Comparison of ENCODE assay signal across 7 cellular contexts in the genomic region with DNA sequence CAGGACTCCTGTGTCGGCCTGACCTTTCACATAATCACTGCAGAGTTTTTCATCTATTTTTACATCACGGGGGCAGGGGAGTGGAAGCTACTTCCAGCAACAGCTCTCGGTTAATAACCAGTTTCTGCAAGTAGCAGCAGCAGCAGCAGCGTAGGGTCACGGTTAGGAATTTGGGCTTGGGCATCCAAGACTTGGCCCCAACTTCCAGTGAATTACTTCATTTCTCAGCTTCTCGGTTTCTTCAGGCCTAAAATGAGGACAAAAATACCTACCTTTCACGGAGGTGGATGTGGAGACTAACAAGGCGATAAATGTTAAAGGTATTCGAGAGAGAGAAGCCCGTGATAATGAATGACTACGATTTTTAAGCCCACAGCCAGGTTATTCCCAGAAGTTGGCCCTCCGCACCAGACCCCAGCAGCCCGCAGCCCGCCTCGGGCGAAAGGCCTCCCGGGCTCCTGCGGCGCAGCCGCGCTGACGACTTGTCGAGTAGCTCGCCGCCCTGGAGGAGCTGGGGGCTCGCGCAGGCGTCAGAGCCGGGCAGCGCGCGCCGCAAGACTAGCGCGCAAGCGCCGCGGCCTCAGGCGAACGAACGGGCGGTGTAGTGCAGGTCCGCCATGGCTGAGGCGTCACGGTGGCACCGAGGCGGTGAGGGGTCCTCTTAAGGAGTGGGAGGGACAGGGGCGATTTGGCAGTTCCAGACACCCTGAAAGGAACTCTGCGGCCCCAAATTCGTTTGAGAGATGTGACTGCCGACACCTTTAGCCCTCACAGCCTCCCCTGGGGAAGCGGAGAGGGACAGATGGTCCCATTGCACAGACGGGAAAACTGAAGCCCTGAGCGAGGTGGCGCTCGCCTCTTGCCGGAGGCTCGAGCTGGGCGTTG. TPM values are rescaled to one million over a fixed set of nuclear protein-coding genes. Genes with fewer than 3 reads are reported as not detected.
A peak's percentile ranks its signal among the peaks of the same experiment; 100 is the strongest.
DNase-seq lines count a peak whose midpoint lies in the region; ATAC-seq and TF ChIP-seq lines count a peak whose summit lies in the region.

A gene (plus strand): TSS at position 583 of the 885 bp plus-strand sequence. CDS start 35 bp downstream, at position 618.

- H3K4me1 ChIP-seq in testis, result peaks cover 14% of the 10 kb centered on the region

- no peaks in the 10 kb centered on the region for H3K9me3 ChIP-seq in testis

- peaks cover 4% of the 10 kb centered on the region for H3K4me1 Mint-ChIP-seq in osteocyte (ENCODE audit: unreplicated experiment)

- H3K4me3 Mint-ChIP-seq in osteocyte (ENCODE audit: unreplicated experiment), result no peak within 1 kb of the TSS

- peak; percentile 7 for TF ChIP-seq POLR2A in testis (IDR thresholded peaks at IDR 0.05)

- H3K27me3 ChIP-seq in testis, result no peaks in the 10 kb centered on the region

- no peaks in the 10 kb centered on the region for H3K36me3 ChIP-seq in testis (ENCODE audit: low read depth, missing control alignments)

- peak within 1 kb of the TSS; percentile 60 to 75 for H3K4me3 ChIP-seq in testis

- intact Hi-C loops in testis (cut with DNase I; ENCODE audit: low total_unique reads), result no loop called here

- DNase-seq in RPMI8226 (peak; percentile 67), glomerular visceral epithelial cell (ENCODE audit: extremely low spot score) (peak; percentile 75), osteocyte (ENCODE audit: extremely low spot score, unreplicated experiment) (peak; percentile 85), testis (peak; percentile 91)
- DNase-seq in activated naive CD4-positive, alpha-beta T cell (lab: John Stamatoyannopoulos, UW), result peak; percentile 48 to 73 (median 60)

- TF ChIP-seq CTCF in osteocyte (IDR thresholded peaks at IDR 0.05), result no peak
- TF ChIP-seq CTCF in testis (IDR thresholded peaks at IDR 0.05), result no peak

- H3K27ac Mint-ChIP-seq in osteocyte (ENCODE audit: unreplicated experiment), result no peak within 1 kb of the TSS

- peaks cover 7% of the 10 kb centered on the region for H3K27me3 Mint-ChIP-seq in osteocyte (ENCODE audit: unreplicated experiment)

- H3K9me3 Mint-ChIP-seq in osteocyte (ENCODE audit: unreplicated experiment), result no peaks in the 10 kb centered on the region

- peak within 1 kb of the TSS; percentile 89 for H3K27ac ChIP-seq in testis

- ATAC-seq in GM18861 (IDR thresholded peaks at IDR 0.05; ENCODE audit: unreplicated experiment) (peak; percentile 83), HG03045 (IDR thresholded peaks at IDR 0.05; ENCODE audit: unreplicated experiment) (peak; percentile 98)

- 8 to 13% methylated on average over 36 to 58 of the region's 59 CpGs for WGBS in testis, 2 donors

- H3K36me3 Mint-ChIP-seq in osteocyte (ENCODE audit: unreplicated experiment), result no peaks in the 10 kb centered on the region

RNA-seq across cellular contexts. Expression of the gene that starts here (rescaled TPM):
- not detected in 2 replicates for total RNA-seq in osteocyte
- 1 to 10 TPM; 2.0 to 7.4 TPM for total RNA-seq in testis
- polyA plus RNA-seq in testis (ENCODE audit: insufficient read depth, low read depth, low replicate concordance), result 23.4 TPM

Comparison
In these comparisons a context has a peak if more than half of its experiments do, and no peak if none do; other contexts are left out.
1. Peak in every context shown above with its lines: DNase-seq, ATAC-seq, H3K4me3 ChIP-seq and H3K27ac ChIP-seq.
2. Peak in DNase-seq in osteocyte; RNA of the gene not detected or under 1 TPM.